11 cellular contexts compared by ENCODE assay signal in genomic region chr20:18754030-18754659, GRCh38. TPM values are rescaled to one million over a fixed set of nuclear protein-coding genes. Genes with fewer than 3 reads are reported as not detected.
DNase-seq lines count a peak whose midpoint lies in the region; ATAC-seq and TF ChIP-seq lines count a peak whose summit lies in the region.
"Had no signal": no experiment of that assay in that cellular context is flagged by ENCODE, and none has a peak within 500 bp of the region (broad histone marks: within the 10 kb centered on the region; RNA-seq: fewer than 3 reads in every experiment).

No MANE protein-coding gene starts in this region.

- H3K9me3 Mint-ChIP-seq in T-helper 2 cell treated with Interferon-gamma antibody and Interleukin-4, amounts not matched to agents 5 μg/mL and 100 μg/mL, for 36 hours, result no peaks in the 10 kb centered on the region

- H3K4me3 Mint-ChIP-seq in T-helper 2 cell treated with Interferon-gamma antibody and Interleukin-4, amounts not matched to agents 5 μg/mL and 100 μg/mL, for 36 hours, result no peak overlapping the region
- H3K4me3 Mint-ChIP-seq: nephron had no signal

- no peaks in the 10 kb centered on the region for H3K27me3 ChIP-seq in heart left ventricle

- DNase-seq in amniotic epithelial cell (ENCODE audit: low read depth), result peak; percentile 23
- no peak for DNase-seq in heart left ventricle
- no peak for DNase-seq in cortex of kidney (lab: John Stamatoyannopoulos, UW)
- DNase-seq in NK-92 (lab: John Stamatoyannopoulos, UW; ENCODE audit: unreplicated experiment), result no peak
- DNase-seq in T-helper 2 cell treated with Interferon-gamma antibody and Interleukin-4, amounts not matched to agents 5 μg/mL and 100 μg/mL, for 36 hours (ENCODE audit: low spot score), result no peak
- DNase-seq: COR-L47 had no signal

- WGBS in heart left ventricle, 4 donors, result 58 to 74% (median 66%) methylated on average over 5 of the region's 5 CpGs

- H3K36me3 Mint-ChIP-seq in T-helper 2 cell treated with Interferon-gamma antibody and Interleukin-4, amounts not matched to agents 5 μg/mL and 100 μg/mL, for 36 hours (ENCODE audit: low read depth), result no peaks in the 10 kb centered on the region

- no peaks in the 10 kb centered on the region for H3K36me3 ChIP-seq in heart left ventricle

- no peak overlapping the region for H3K27ac ChIP-seq in heart left ventricle
- H3K27ac ChIP-seq: HL-60 had no signal

- no peaks in the 10 kb centered on the region for H3K27me3 Mint-ChIP-seq in T-helper 2 cell treated with Interferon-gamma antibody and Interleukin-4, amounts not matched to agents 5 μg/mL and 100 μg/mL, for 36 hours (ENCODE audit: low read depth)

- H3K9me3 ChIP-seq in heart left ventricle, result peaks cover 0 to 4% (median 0%) of the 10 kb centered on the region in 12 donors

- no peak overlapping the region for H3K27ac Mint-ChIP-seq in T-helper 2 cell treated with Interferon-gamma antibody and Interleukin-4, amounts not matched to agents 5 μg/mL and 100 μg/mL, for 36 hours
- H3K27ac Mint-ChIP-seq: nephron had no signal

- intact Hi-C loops in heart left ventricle (cut with DNase I), result no loop called here

- ATAC-seq in GM19467 (IDR thresholded peaks at IDR 0.05; ENCODE audit: unreplicated experiment), result peak; percentile 99
- peak; percentile 99 for ATAC-seq in HG03066 (IDR thresholded peaks at IDR 0.05; ENCODE audit: low read depth, unreplicated experiment)
- no peak for ATAC-seq in heart left ventricle

- no peak for TF ChIP-seq POLR2A in heart left ventricle (IDR thresholded peaks at IDR 0.05)

- peaks cover 8% of the 10 kb centered on the region for H3K4me1 Mint-ChIP-seq in T-helper 2 cell treated with Interferon-gamma antibody and Interleukin-4, amounts not matched to agents 5 μg/mL and 100 μg/mL, for 36 hours (ENCODE audit: low read depth)

- H3K4me1 ChIP-seq in heart left ventricle, result no peaks in the 10 kb centered on the region

- TF ChIP-seq CTCF in GM12873 (IDR thresholded peaks at IDR 0.05; ENCODE audit: insufficient read depth, low read depth, low read length, missing control alignments), result peak; percentile 36
- no peak for TF ChIP-seq CTCF in heart left ventricle (IDR thresholded peaks at IDR 0.05)

- no peak overlapping the region for H3K4me3 ChIP-seq in heart left ventricle

RNA-seq across cellular contexts. Expression of gene SCP2D1, which starts 59.4 kb away (rescaled TPM):
- not detected for total RNA-seq in heart left ventricle
- polyA plus RNA-seq in heart left ventricle, result not detected

Comparison
In these comparisons a context has a peak if more than half of its experiments do, and no peak if none do; other contexts are left out.
1. ATAC-seq: peak in GM19467 (single experiment) and HG03066 (single experiment); none in heart left ventricle (0 of 4).